ENCODE assay signal across 7 cellular contexts in genomic region chr19:9620842-9621155, GRCh38.
DNase-seq lines count a peak whose midpoint lies in the region; ATAC-seq lines count a peak whose summit lies in the region.

No MANE protein-coding gene starts in this region.

- peak overlapping the region; percentile 98 for H3K27ac ChIP-seq in iPS-20b (ENCODE audit: low read length)
- peak overlapping the region; percentile 94 for H3K27ac ChIP-seq in substantia nigra (ENCODE audit: low read depth, low read length, poor library complexity, severe bottlenecking)

- H3K9me3 ChIP-seq in iPS-20b (ENCODE audit: insufficient read depth, low read depth, low read length) = no peaks in the 10 kb centered on the region

- peaks cover 2% of the 10 kb centered on the region; the same call in 1 of the 2 replicates for H3K4me1 ChIP-seq in iPS-20b (ENCODE audit: insufficient read depth, low read length)

- H3K4me3 Mint-ChIP-seq in activated naive CD8-positive, alpha-beta T cell = peak overlapping the region; percentile 99

- peak overlapping the region; percentile 98 for H3K9ac ChIP-seq in iPS-20b (ENCODE audit: low read depth, low read length)

- no peaks in the 10 kb centered on the region for H3K27me3 Mint-ChIP-seq in activated naive CD8-positive, alpha-beta T cell

- no peaks in the 10 kb centered on the region for H3K9me3 Mint-ChIP-seq in activated naive CD8-positive, alpha-beta T cell (ENCODE audit: low read depth)

- H3K4me3 ChIP-seq in iPS-20b (ENCODE audit: low read length) = peak overlapping the region; percentile 89

- H3K36me3 Mint-ChIP-seq in activated naive CD8-positive, alpha-beta T cell = peaks cover 14% of the 10 kb centered on the region

- peaks cover 38% of the 10 kb centered on the region for H3K36me3 ChIP-seq in iPS-20b (ENCODE audit: insufficient read depth, low read depth, low read length)

- peak overlapping the region; percentile 100 for H3K27ac Mint-ChIP-seq in activated naive CD8-positive, alpha-beta T cell

- H3K27me3 ChIP-seq in iPS-20b (ENCODE audit: insufficient read depth, low read length) = no peaks in the 10 kb centered on the region

- ATAC-seq in HG03025 (IDR thresholded peaks at IDR 0.05; ENCODE audit: low FRiP score, unreplicated experiment) = peak; percentile 32
- no peak for ATAC-seq in GM19467 (IDR thresholded peaks at IDR 0.05; ENCODE audit: unreplicated experiment)

- H3K4me1 Mint-ChIP-seq in activated naive CD8-positive, alpha-beta T cell (ENCODE audit: low read depth) = peaks cover 21% of the 10 kb centered on the region

- no peak for DNase-seq in substantia nigra (lab: John Stamatoyannopoulos, UW)
- no peak for DNase-seq in activated effector memory CD4-positive, alpha-beta T cell treated with Interleukin-2 at 50 U/mL for 16 hours
- no peak for DNase-seq in GOT3 (lab: John Stamatoyannopoulos, UW)
